ENCODE assay signal across 8 cellular contexts in the genomic region with DNA sequence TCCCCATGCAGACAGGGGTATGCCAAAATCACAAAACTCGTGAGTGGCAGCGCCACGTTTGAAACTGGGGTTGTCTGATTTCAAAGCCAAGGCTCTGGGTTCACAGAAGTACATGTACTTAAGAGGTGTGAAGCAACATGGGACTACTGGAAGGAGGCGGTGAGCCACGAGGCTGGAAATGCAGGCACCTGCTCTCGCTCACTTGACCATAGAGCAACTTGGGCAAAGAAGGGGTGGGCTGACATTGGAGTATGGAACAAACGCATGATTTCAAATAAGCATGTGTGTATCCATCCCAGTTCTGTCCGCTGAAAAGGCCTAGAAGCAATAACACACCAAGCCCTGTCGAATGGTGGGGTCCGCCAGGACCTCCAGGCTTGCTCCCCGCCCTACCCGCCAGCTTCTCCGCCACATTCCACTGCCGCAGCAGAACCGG. TPM values are rescaled to one million over a fixed set of nuclear protein-coding genes. Genes with fewer than 3 reads are reported as not detected.
A peak's percentile ranks its signal among the peaks of the same experiment; 100 is the strongest.
DNase-seq lines count a peak whose midpoint lies in the region; TF ChIP-seq lines count a peak whose summit lies in the region.

No MANE protein-coding gene starts in this region.

- H3K4me2 ChIP-seq in Loucy (ENCODE audit: low read depth, low read length, poor library complexity, severe bottlenecking) (peak overlapping the region; percentile 86), smooth muscle cell (peak overlapping the region; percentile 97)

- H3K27ac ChIP-seq in angular gyrus (ENCODE audit: low read depth, low read length) (peak overlapping the region; percentile 58), iPS-18a (ENCODE audit: low read length) (peak overlapping the region; percentile 42), smooth muscle cell (ENCODE audit: low read depth) (peak overlapping the region; percentile 94)

- DNase-seq in NCI-H748 (lab: John Stamatoyannopoulos, UW; ENCODE audit: unreplicated experiment), result peak; percentile 23
- DNase-seq in NCI-H748 treated with DMSO at 0.1 percent for 48 hours (lab: John Stamatoyannopoulos, UW), result no peak
- DNase-seq in H4 (ENCODE audit: low spot score), result peak; percentile 14
- DNase-seq in smooth muscle cell (lab: John Stamatoyannopoulos, UW; ENCODE audit: unreplicated experiment), result no peak
- DNase-seq in NCI-H1048 (lab: John Stamatoyannopoulos, UW), result no peak

- peaks cover 27% of the 10 kb centered on the region for H3K4me1 ChIP-seq in Loucy (ENCODE audit: insufficient read depth, low read length, poor library complexity, severe bottlenecking)
- H3K4me1 ChIP-seq in iPS-18a (ENCODE audit: control insufficient read depth, low read depth, low read length), result peaks cover 3% of the 10 kb centered on the region
- H3K4me1 ChIP-seq in smooth muscle cell (ENCODE audit: low read depth), result peaks cover 30% of the 10 kb centered on the region

- H3F3A ChIP-seq in Loucy (ENCODE audit: low read depth), result 0 out of 2 replicates have a peak, but pooled peaks cover under 1% of the 10 kb centered on the region
- peaks cover 16% of the 10 kb centered on the region for H3F3A ChIP-seq in smooth muscle cell (ENCODE audit: low read depth)

- H3K36me3 ChIP-seq in Loucy (ENCODE audit: insufficient read depth, low read length), result no peaks in the 10 kb centered on the region
- no peaks in the 10 kb centered on the region for H3K36me3 ChIP-seq in iPS-18a (ENCODE audit: control insufficient read depth, low read depth, low read length)
- H3K36me3 ChIP-seq in smooth muscle cell (ENCODE audit: low read depth), result no peaks in the 10 kb centered on the region

- H2AFZ ChIP-seq in Loucy (ENCODE audit: low read length) (peak overlapping the region; percentile 92), smooth muscle cell (ENCODE audit: low read depth) (peak overlapping the region; percentile 91)

- peaks cover 42% of the 10 kb centered on the region for H4K20me1 ChIP-seq in Loucy (ENCODE audit: insufficient read depth, low read length, poor library complexity, severe bottlenecking)
- H4K20me1 ChIP-seq in smooth muscle cell (ENCODE audit: low read depth), result peaks cover 4% of the 10 kb centered on the region

- H3K27me3 ChIP-seq in Loucy (ENCODE audit: insufficient read depth, low read length, poor library complexity, severe bottlenecking) (peaks cover 4% of the 10 kb centered on the region), iPS-18a (ENCODE audit: control insufficient read depth, insufficient read depth, low read length) (no peaks in the 10 kb centered on the region), smooth muscle cell (ENCODE audit: low read depth) (no peaks in the 10 kb centered on the region)

- TF ChIP-seq CTCF in Loucy (conservative IDR thresholded peaks at IDR 0.05; ENCODE audit: low read length), result no peak
- TF ChIP-seq CTCF in smooth muscle cell (IDR thresholded peaks at IDR 0.05; ENCODE audit: borderline replicate concordance, insufficient read depth, poor library complexity, severe bottlenecking), result no peak

- peaks cover 64% of the 10 kb centered on the region for H3K79me2 ChIP-seq in Loucy (ENCODE audit: insufficient read depth, low read length)
- peaks cover 50% of the 10 kb centered on the region for H3K79me2 ChIP-seq in smooth muscle cell (ENCODE audit: low read depth)

- WGBS in smooth muscle cell (ENCODE audit: low lambda C conversion rate), result 2% methylated on average over 15 of the region's 15 CpGs

- H3K9ac ChIP-seq in Loucy (ENCODE audit: low read depth, low read length, poor library complexity, severe bottlenecking) (peak overlapping the region; percentile 98), iPS-18a (ENCODE audit: low read length) (peak overlapping the region; percentile 71), smooth muscle cell (ENCODE audit: low read depth) (peak overlapping the region; percentile 85)

- H3K4me3 ChIP-seq in Loucy (ENCODE audit: low read length, poor library complexity, severe bottlenecking) (peak overlapping the region; percentile 94), iPS-18a (ENCODE audit: low read length) (peak overlapping the region; percentile 92), smooth muscle cell (peak overlapping the region; percentile 99)

- no peaks in the 10 kb centered on the region for H3K9me2 ChIP-seq in Loucy (replicated peaks; ENCODE audit: low read depth, low read length)

- H3K9me3 ChIP-seq in Loucy (ENCODE audit: insufficient read depth, low read depth, low read length), result no peaks in the 10 kb centered on the region
- no peaks in the 10 kb centered on the region for H3K9me3 ChIP-seq in iPS-18a (ENCODE audit: control insufficient read depth, low read depth, low read length)
- H3K9me3 ChIP-seq in smooth muscle cell (replicated peaks; ENCODE audit: low read depth), result no peaks in the 10 kb centered on the region

RNA-seq across cellular contexts. Expression of a gene that starts 0.6 kb away (rescaled TPM):
- total RNA-seq in H4 (2014; rRNA removed; shearing (Covaris generic)), result 28.0 and 45.3 TPM in 2 replicates
- 174 TPM in 2 replicates for total RNA-seq in smooth muscle cell
- 107 and 108 TPM in 2 replicates for polyA plus RNA-seq in smooth muscle cell

Comparison
In these comparisons a context has a peak if more than half of its experiments do, and no peak if none do; other contexts are left out.
1. DNase-seq: peak in NCI-H748 (single experiment) and H4 (single experiment); none in NCI-H748 treated with DMSO at 0.1 percent for 48 hours (single experiment), smooth muscle cell (single experiment) and NCI-H1048 (single experiment).
2. H3K27ac ChIP-seq: peak in every context shown above with its lines; median percentile 94 in smooth muscle cell; 58 in angular gyrus; 42 in iPS-18a.
3. Peak in every context shown above with its lines, with median percentiles within 50 percentile points of each other: H3K4me3 ChIP-seq and H3K9ac ChIP-seq.